Comparison of ENCODE assay signal across 8 cellular contexts in genomic region chr1:6261615-6261995, GRCh38. TPM values are rescaled to one million over a fixed set of nuclear protein-coding genes. Genes with fewer than 3 reads are reported as not detected.
DNase-seq lines count a peak whose midpoint lies in the region; ATAC-seq and TF ChIP-seq lines count a peak whose summit lies in the region.

No MANE protein-coding gene starts in this region.

- peak overlapping the region; percentile 75 for H3K4me3 ChIP-seq in adipocyte (ENCODE audit: low read length)
- H3K4me3 ChIP-seq in left lung, result peak overlapping the region; percentile 32 to 61
- peak overlapping the region; percentile 48 for H3K4me3 ChIP-seq in upper lobe of right lung

- ATAC-seq in Right ventricle myocardium superior (ENCODE audit: poor library complexity), result peak; percentile 9
- ATAC-seq in left lung, result no peak
- ATAC-seq in upper lobe of right lung, result no peak
- ATAC-seq in GM21447 (IDR thresholded peaks at IDR 0.05; ENCODE audit: unreplicated experiment), result no peak
- ATAC-seq in GM18519 (IDR thresholded peaks at IDR 0.05; ENCODE audit: low FRiP score, unreplicated experiment), result no peak

- H3K27ac ChIP-seq in left lung (peak overlapping the region in 1 of 2 donors; percentile 13), upper lobe of right lung (peak overlapping the region; percentile 70)

- H3K27me3 ChIP-seq in adipocyte (replicated peaks; ENCODE audit: control insufficient read depth, insufficient read depth, low read length) (no peaks in the 10 kb centered on the region), left lung (peaks cover 0 to 66% of the 10 kb centered on the region in 2 donors), upper lobe of right lung (peaks cover 4% of the 10 kb centered on the region)

- no peaks in the 10 kb centered on the region for H3K36me3 ChIP-seq in adipocyte (ENCODE audit: control insufficient read depth, insufficient read depth, low read length, severe bottlenecking)
- H3K36me3 ChIP-seq in left lung, result no peaks in the 10 kb centered on the region
- no peaks in the 10 kb centered on the region for H3K36me3 ChIP-seq in upper lobe of right lung

- H3K4me1 ChIP-seq in adipocyte (ENCODE audit: control insufficient read depth, insufficient read depth, low read length) (peaks cover 28% of the 10 kb centered on the region), left lung (peaks cover 6 to 26% of the 10 kb centered on the region in 2 donors), upper lobe of right lung (peaks cover 9% of the 10 kb centered on the region)

- H3K9me3 ChIP-seq in adipocyte (ENCODE audit: control insufficient read depth, low read length) (no peaks in the 10 kb centered on the region), left lung (no peaks in the 10 kb centered on the region), upper lobe of right lung (no peaks in the 10 kb centered on the region)

- no peak for TF ChIP-seq CTCF in left lung (IDR thresholded peaks at IDR 0.05)
- no peak for TF ChIP-seq CTCF in upper lobe of right lung (IDR thresholded peaks at IDR 0.05)

- intact Hi-C loops in Right ventricle myocardium superior (cut with DNase I), result no loop called here
- intact Hi-C loops in cardiac septum (cut with DNase I), result no loop called here
- intact Hi-C loops in left lung (cut with DNase I), result no loop called here
- intact Hi-C loops in upper lobe of right lung (cut with DNase I), result no loop called here

- H3K9ac ChIP-seq in adipocyte (ENCODE audit: low read length), result no peak overlapping the region

- DNase-seq in Right ventricle myocardium superior (no peak), cardiac septum (ENCODE audit: low spot score) (no peak), adipocyte (ENCODE audit: low read depth) (no peak), left lung (no peak), upper lobe of right lung (no peak), middle frontal gyrus (ENCODE audit: extremely low spot score, low spot score) (no peak)

RNA-seq across cellular contexts. Expression of gene GPR153, which starts 0.7 kb away (rescaled TPM):
- total RNA-seq in Right ventricle myocardium superior (12.5 TPM), cardiac septum (7.0 TPM), left lung (10 to 100 TPM; 15.3 to 16.4 TPM), upper lobe of right lung (16.9 TPM)

RNA-seq across cellular contexts. Expression of gene HES3, which starts 17.6 kb away (rescaled TPM):
- not detected for total RNA-seq in Right ventricle myocardium superior
- not detected for total RNA-seq in cardiac septum
- total RNA-seq in left lung, result not detected
- not detected for total RNA-seq in upper lobe of right lung

RNA-seq across cellular contexts. Expression of gene ICMT, which starts 25.8 kb away (rescaled TPM):
- total RNA-seq in Right ventricle myocardium superior, result 48.8 TPM
- 71.2 TPM for total RNA-seq in cardiac septum
- total RNA-seq in left lung, result 10 to 100 TPM; 70.0 to 84.1 TPM
- 56.9 TPM for total RNA-seq in upper lobe of right lung

RNA-seq across cellular contexts. Expression of gene RNF207, which starts 55.7 kb away (rescaled TPM):
- total RNA-seq in Right ventricle myocardium superior (70.1 TPM), cardiac septum (91.0 TPM), left lung (10 to 100 TPM; 11.9 to 12.6 TPM), upper lobe of right lung (12.7 TPM)
